Comparison of ENCODE assay signal across 16 cellular contexts in the genomic region with DNA sequence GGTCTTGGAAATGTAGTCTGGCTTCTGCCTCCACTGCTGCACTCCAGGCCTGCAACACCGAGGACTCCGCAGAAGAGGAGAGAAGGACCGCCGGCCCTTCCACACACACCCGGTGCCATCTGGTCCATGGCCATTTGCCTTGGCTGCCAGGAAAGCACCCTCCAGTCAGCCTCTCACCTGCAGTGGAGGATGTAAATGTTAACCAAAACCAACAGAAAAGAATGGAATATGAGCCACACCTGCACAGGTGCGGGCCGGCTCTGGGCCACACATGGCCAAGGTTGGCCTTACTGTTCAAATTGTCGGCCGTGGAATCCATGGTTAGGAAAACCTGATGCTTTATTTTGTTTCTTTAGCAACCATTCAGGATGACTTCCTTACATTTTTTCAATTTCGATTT.
"Had no signal": no experiment of that assay in that cellular context is flagged by ENCODE, and none has a peak within 500 bp of the region (broad histone marks: within the 10 kb centered on the region; RNA-seq: fewer than 3 reads in every experiment).

No MANE protein-coding gene starts in this region.

- H3K4me3 ChIP-seq: hepatocyte, spleen, testis, tibial nerve, upper lobe of right lung, vagina had no signal

- H3K27ac ChIP-seq: epithelial cell of prostate, foreskin keratinocyte, hepatocyte, spleen, testis, tibial nerve, upper lobe of right lung, vagina had no signal

- H3K4me1 ChIP-seq: foreskin keratinocyte, spleen, testis, tibial nerve, upper lobe of right lung, vagina had no signal

- H3K36me3 ChIP-seq: spleen, tibial nerve, upper lobe of right lung, vagina had no signal

- H3K9me3 ChIP-seq: testis, tibial nerve, upper lobe of right lung, vagina had no signal

- DNase-seq: effector memory CD8-positive, alpha-beta T cell; foreskin keratinocyte; mesendoderm; naive thymus-derived CD8-positive, alpha-beta T cell; spleen; stimulated activated CD4-positive, alpha-beta T cell treated with anti-CD3 and anti-CD28 coated beads, Interleukin-15, amount 100 ng/mL, for 24 hours; stimulated activated CD4-positive, alpha-beta T cell treated with anti-CD3 and anti-CD28 coated beads, Interleukin-1b, Interleukin-23, amount 100 ng/mL, for 48 hours; stimulated activated CD4-positive, alpha-beta T cell treated with anti-CD3 and anti-CD28 coated beads, Interleukin-4, amount 100 ng/mL, for 4 hours; stimulated activated naive B cell treated with anti-CD40 and anti-IgM and Interleukin-4, amounts not matched to agents 10 μg/mL and 1 μg/mL and 100 μg/mL, for 72 hours; stimulated activated naive CD8-positive, alpha-beta T cell treated with anti-CD3 and anti-CD28 coated beads, Interleukin-15, amount 100 ng/mL, for 72 hours; testis; upper lobe of right lung had no signal

- H3K27me3 ChIP-seq: hepatocyte, spleen, testis, tibial nerve, upper lobe of right lung, vagina had no signal
